15 cellular contexts compared by ENCODE assay signal in the genomic region with DNA sequence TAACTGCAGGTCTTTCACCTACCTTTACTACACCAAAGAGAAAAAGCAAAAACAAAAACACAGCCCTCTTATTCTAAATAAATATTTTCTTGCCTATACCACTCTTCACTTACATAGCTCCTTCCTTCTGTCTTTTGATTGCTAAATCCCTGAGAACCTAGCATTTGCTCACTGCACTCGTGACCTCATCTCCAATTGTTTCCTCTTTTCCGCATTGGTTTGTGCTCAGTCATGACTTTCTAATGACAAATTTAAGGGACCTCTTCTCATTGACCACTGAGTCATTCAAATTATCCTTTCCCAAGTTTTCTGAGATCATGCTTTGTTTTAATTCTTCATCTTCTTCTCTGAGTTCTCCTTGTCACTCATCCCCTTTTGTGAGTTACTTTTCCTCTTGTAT.
DNase-seq lines count a peak whose midpoint lies in the region; ATAC-seq lines count a peak whose summit lies in the region.
"Had no signal": no experiment of that assay in that cellular context is flagged by ENCODE, and none has a peak within 500 bp of the region (broad histone marks: within the 10 kb centered on the region; RNA-seq: fewer than 3 reads in every experiment).

No MANE protein-coding gene starts in this region.

- ATAC-seq in esophagus mucosa (no peak), GM21825 (IDR thresholded peaks at IDR 0.05; ENCODE audit: unreplicated experiment) (no peak), GM18861 (IDR thresholded peaks at IDR 0.05; ENCODE audit: unreplicated experiment) (no peak)
- ATAC-seq: left ventricle myocardium superior had no signal

- DNase-seq in AG20443 (ENCODE audit: low spot score), result peak; percentile 23
- DNase-seq in HT1080 (ENCODE audit: low read depth), result peak; percentile 60
- DNase-seq in amniotic epithelial cell (ENCODE audit: low read depth), result peak; percentile 46
- DNase-seq in iris pigment epithelial cell (ENCODE audit: low read depth), result peak; percentile 57
- DNase-seq in T-helper 2 cell, result no peak
- DNase-seq: activated CD4-positive, alpha-beta memory T cell treated with anti-CD3 and anti-CD28 coated beads for 36 hours; aorta; Karpas-422; left ventricle myocardium superior; NCI-H1694 treated with DMSO at 0.1 percent for 48 hours; stomach; uterus had no signal

Comparison
In these comparisons a context has a peak if more than half of its experiments do, and no peak if none do; other contexts are left out.
1. DNase-seq: peak in AG20443 (single experiment), HT1080 (single experiment), amniotic epithelial cell (single experiment) and iris pigment epithelial cell (single experiment); none in T-helper 2 cell (0 of 5).